In genomic region chr19:33080761-33081681, GRCh38 we compare ENCODE assay signal across 8 cellular contexts. TPM values are rescaled to one million over a fixed set of nuclear protein-coding genes. Genes with fewer than 3 reads are reported as not detected.
DNase-seq lines count a peak whose midpoint lies in the region; ATAC-seq and TF ChIP-seq lines count a peak whose summit lies in the region.

Gene GPATCH1, plus strand, starts transcription at chr19:33081181. Its CDS starts 13 bp downstream, at chr19:33081194.

- peaks cover 3% of the 10 kb centered on the region for H3K79me2 ChIP-seq in trophoblast cell (ENCODE audit: control insufficient read depth, insufficient read depth, low read length, poor library complexity)

- peak within 1 kb of the TSS; percentile 35 for H2BK5ac ChIP-seq in trophoblast cell (ENCODE audit: low read depth, low read length, poor library complexity)

- H4K12ac ChIP-seq in trophoblast cell (ENCODE audit: low read depth, low read length), result peak within 1 kb of the TSS; percentile 83

- H2AFZ ChIP-seq in trophoblast cell (ENCODE audit: insufficient read depth, low read length, poor library complexity), result peak within 1 kb of the TSS; percentile 86

- no CpG with 5 or more reads among the region's 62 CpGs for WGBS in trophoblast cell (ENCODE audit: extremely low coverage, insufficient coverage, insufficient read length)
- 1% methylated on average over 32 to 48 of the region's 62 CpGs for WGBS in tibial nerve, 2 donors

- peak within 1 kb of the TSS; percentile 75 for H3K4me2 ChIP-seq in trophoblast cell (ENCODE audit: low read length)

- H3K18ac ChIP-seq in trophoblast cell (ENCODE audit: low read length), result peak within 1 kb of the TSS; percentile 89

- H3K36me3 ChIP-seq in cardiac muscle cell, result no peaks in the 10 kb centered on the region
- no peaks in the 10 kb centered on the region for H3K36me3 ChIP-seq in trophoblast cell (ENCODE audit: control insufficient read depth in 1 of 2, insufficient read depth in 2 of 2, low read length in 2 of 2)
- H3K36me3 ChIP-seq in tibial nerve, result peaks cover 0 to 16% (median 0%) of the 10 kb centered on the region in 3 donors

- H3K4me1 ChIP-seq in cardiac muscle cell (ENCODE audit: low read depth), result peaks cover 3% of the 10 kb centered on the region
- peaks cover 5 to 6% of the 10 kb centered on the region in 2 experiments for H3K4me1 ChIP-seq in trophoblast cell (ENCODE audit: control insufficient read depth in 1 of 2, insufficient read depth in 2 of 2, low read length in 2 of 2)
- H3K4me1 ChIP-seq in tibial nerve, result peaks cover 0 to 23% (median 12%) of the 10 kb centered on the region in 4 donors

- H3K79me1 ChIP-seq in trophoblast cell (ENCODE audit: low read length), result peaks cover 8% of the 10 kb centered on the region

- no peak for TF ChIP-seq POLR2A in tibial nerve (IDR thresholded peaks at IDR 0.05)

- DNase-seq in NCI-H1092 (lab: John Stamatoyannopoulos, UW) (peak; percentile 54), SW480 (ENCODE audit: low spot score) (peak; percentile 89), cardiac muscle cell (ENCODE audit: low read depth in 1 of 2, low spot score in 1 of 2) (peak; percentile 90 to 92), trophoblast cell (peak; percentile 80 to 91), tibial nerve (ENCODE audit: low spot score in 2 of 2) (peak; percentile 77 to 87)
- DNase-seq in activated naive CD8-positive, alpha-beta T cell treated with anti-CD3 and anti-CD28 coated beads, Interleukin-2, amount 50 U/mL, for 16 hours (ENCODE audit: low read depth, low spot score), result peak; percentile 62

- TF ChIP-seq CTCF in cardiac muscle cell (IDR thresholded peaks at IDR 0.05; ENCODE audit: low read depth, low read length) (no peak), tibial nerve (IDR thresholded peaks at IDR 0.05) (peak in 2 of 5 experiments; percentile 14 to 35)

- peak within 1 kb of the TSS; percentile 96 for H3K9ac ChIP-seq in trophoblast cell (ENCODE audit: low read length)

- H3K9me3 ChIP-seq in cardiac muscle cell (ENCODE audit: low read depth) (no peaks in the 10 kb centered on the region), trophoblast cell (ENCODE audit: insufficient read depth, low read depth, low read length) (no peaks in the 10 kb centered on the region), tibial nerve (no peaks in the 10 kb centered on the region)

- peak within 1 kb of the TSS; percentile 91 for H3K14ac ChIP-seq in trophoblast cell (ENCODE audit: low read length)

- H3K4ac ChIP-seq in trophoblast cell (ENCODE audit: low read depth, low read length), result peak within 1 kb of the TSS; percentile 62

- H3K27ac ChIP-seq in cardiac muscle cell, result peak within 1 kb of the TSS; percentile 70
- H3K27ac ChIP-seq in trophoblast cell (ENCODE audit: low read depth, low read length), result no peak within 1 kb of the TSS
- peak within 1 kb of the TSS; percentile 26 to 84 (median 78) for H3K27ac ChIP-seq in tibial nerve

- H3K27me3 ChIP-seq in cardiac muscle cell (no peaks in the 10 kb centered on the region), trophoblast cell (ENCODE audit: insufficient read depth, low read length) (no peaks in the 10 kb centered on the region), tibial nerve (no peaks in the 10 kb centered on the region)

- peak; percentile 83 for ATAC-seq in HG02571 (IDR thresholded peaks at IDR 0.05; ENCODE audit: unreplicated experiment)

- H4K8ac ChIP-seq in trophoblast cell (ENCODE audit: low read depth, low read length), result peak within 1 kb of the TSS; percentile 91

- peak within 1 kb of the TSS; percentile 69 for H2BK120ac ChIP-seq in trophoblast cell (ENCODE audit: insufficient read depth, low read length, poor library complexity)

- H3K23ac ChIP-seq in trophoblast cell (ENCODE audit: low read length), result no peak within 1 kb of the TSS

- H3K4me3 ChIP-seq in GM08714 (ENCODE audit: low read length) (peak within 1 kb of the TSS; percentile 93), cardiac muscle cell (peak within 1 kb of the TSS; percentile 92), trophoblast cell (ENCODE audit: low read depth, low read length) (peak within 1 kb of the TSS; percentile 93), tibial nerve (peak within 1 kb of the TSS; percentile 64 to 98 (median 76))

- peak within 1 kb of the TSS; percentile 78 for H4K91ac ChIP-seq in trophoblast cell (ENCODE audit: low read depth, low read length)

- H2AK5ac ChIP-seq in trophoblast cell (ENCODE audit: low read length), result no peak within 1 kb of the TSS

- H2BK12ac ChIP-seq in trophoblast cell (ENCODE audit: low read length), result no peak within 1 kb of the TSS

- peak; percentile 58 to 89 for TF ChIP-seq EP300 in tibial nerve (IDR thresholded peaks at IDR 0.05)

RNA-seq across cellular contexts. Expression of gene GPATCH1, which starts in this region (rescaled TPM):
- total RNA-seq in cardiac muscle cell (4.1 and 5.7 TPM in 2 replicates), tibial nerve (10 to 100 TPM in 3 of 4 donors, 1 to 10 TPM in 1; 6.6 to 32.1 (median 10.6) TPM)
- polyA plus RNA-seq in cardiac muscle cell, result 6.4 and 9.4 TPM in 2 replicates
- polyA plus RNA-seq in trophoblast cell (2013), result 4.7 and 5.4 TPM in 2 replicates
